ENCODE assay signal across 1 cellular context in the genomic region with DNA sequence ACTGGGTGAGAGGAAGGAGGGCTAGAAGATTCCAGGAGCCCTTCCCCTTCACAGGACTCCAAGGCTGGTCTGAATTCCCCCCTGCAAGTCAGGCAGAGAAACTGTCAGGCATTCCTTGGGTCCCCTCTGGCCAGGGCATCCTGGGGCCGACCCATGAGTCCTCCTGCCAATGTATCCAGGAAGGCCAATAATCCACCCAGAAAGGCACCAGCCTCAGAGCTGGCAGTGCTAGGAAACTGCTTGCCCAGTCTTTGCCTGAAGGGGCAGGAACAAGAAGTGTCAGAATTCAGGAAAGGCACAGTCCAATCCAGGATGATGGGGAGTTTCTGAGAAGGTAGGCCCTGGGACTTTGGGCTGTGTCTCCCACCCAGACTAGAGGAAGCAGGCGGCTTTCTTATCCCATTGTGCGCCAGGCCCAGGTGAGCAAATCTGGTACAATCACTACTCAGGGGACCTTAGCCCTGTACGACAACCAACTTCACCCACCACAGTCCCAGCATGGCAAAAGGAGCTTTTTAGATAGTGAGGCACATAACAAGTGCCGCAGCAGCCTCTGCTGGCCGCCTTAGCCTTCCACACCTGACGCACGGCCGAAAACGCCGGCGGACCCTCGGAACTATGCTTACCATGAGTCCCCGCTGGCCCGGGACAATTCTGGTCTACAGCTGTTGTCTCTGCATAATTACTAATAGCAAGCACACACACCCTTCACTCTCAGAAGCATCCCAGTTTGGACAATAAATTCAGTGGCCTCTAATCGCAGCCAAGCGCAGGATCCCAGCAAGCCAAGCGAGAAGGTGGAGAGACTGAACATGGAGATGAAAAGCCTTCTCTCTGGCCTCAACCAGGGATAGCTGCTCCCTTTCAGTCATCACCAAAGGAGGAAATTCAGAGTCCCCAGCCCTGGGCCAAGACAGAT.
TF ChIP-seq lines count a peak whose summit lies in the region.

No MANE protein-coding gene starts in this region.

TF ChIP-seq in WTC11, 78 proteins besides CTCF, POLR2A, EP300 and RAD21 (continued from another document):
- 0 out of 2 replicates have a peak, but pooled peaks have one; percentile 3 for TF ChIP-seq NFYB (CRISPR knock-in tag; conservative IDR thresholded peaks at IDR 0.05; ENCODE audit: low read depth)
- TF ChIP-seq, protein P1, sequence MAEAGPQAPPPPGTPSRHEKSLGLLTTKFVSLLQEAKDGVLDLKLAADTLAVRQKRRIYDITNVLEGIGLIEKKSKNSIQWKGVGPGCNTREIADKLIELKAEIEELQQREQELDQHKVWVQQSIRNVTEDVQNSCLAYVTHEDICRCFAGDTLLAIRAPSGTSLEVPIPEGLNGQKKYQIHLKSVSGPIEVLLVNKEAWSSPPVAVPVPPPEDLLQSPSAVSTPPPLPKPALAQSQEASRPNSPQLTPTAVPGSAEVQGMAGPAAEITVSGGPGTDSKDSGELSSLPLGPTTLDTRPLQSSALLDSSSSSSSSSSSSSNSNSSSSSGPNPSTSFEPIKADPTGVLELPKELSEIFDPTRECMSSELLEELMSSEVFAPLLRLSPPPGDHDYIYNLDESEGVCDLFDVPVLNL (CRISPR knock-in tag; IDR thresholded peaks at IDR 0.05; ENCODE audit: borderline replicate concordance, low read depth): no peak
- TF ChIP-seq, protein P2, sequence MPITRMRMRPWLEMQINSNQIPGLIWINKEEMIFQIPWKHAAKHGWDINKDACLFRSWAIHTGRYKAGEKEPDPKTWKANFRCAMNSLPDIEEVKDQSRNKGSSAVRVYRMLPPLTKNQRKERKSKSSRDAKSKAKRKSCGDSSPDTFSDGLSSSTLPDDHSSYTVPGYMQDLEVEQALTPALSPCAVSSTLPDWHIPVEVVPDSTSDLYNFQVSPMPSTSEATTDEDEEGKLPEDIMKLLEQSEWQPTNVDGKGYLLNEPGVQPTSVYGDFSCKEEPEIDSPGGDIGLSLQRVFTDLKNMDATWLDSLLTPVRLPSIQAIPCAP (CRISPR knock-in tag; IDR thresholded peaks at IDR 0.05): no peak
- TF ChIP-seq ZBTB21 (CRISPR knock-in tag; IDR thresholded peaks at IDR 0.05; ENCODE audit: borderline replicate concordance): no peak
- TF ChIP-seq ETV6 (CRISPR knock-in tag; IDR thresholded peaks at IDR 0.05): no peak
- TF ChIP-seq, protein P3, sequence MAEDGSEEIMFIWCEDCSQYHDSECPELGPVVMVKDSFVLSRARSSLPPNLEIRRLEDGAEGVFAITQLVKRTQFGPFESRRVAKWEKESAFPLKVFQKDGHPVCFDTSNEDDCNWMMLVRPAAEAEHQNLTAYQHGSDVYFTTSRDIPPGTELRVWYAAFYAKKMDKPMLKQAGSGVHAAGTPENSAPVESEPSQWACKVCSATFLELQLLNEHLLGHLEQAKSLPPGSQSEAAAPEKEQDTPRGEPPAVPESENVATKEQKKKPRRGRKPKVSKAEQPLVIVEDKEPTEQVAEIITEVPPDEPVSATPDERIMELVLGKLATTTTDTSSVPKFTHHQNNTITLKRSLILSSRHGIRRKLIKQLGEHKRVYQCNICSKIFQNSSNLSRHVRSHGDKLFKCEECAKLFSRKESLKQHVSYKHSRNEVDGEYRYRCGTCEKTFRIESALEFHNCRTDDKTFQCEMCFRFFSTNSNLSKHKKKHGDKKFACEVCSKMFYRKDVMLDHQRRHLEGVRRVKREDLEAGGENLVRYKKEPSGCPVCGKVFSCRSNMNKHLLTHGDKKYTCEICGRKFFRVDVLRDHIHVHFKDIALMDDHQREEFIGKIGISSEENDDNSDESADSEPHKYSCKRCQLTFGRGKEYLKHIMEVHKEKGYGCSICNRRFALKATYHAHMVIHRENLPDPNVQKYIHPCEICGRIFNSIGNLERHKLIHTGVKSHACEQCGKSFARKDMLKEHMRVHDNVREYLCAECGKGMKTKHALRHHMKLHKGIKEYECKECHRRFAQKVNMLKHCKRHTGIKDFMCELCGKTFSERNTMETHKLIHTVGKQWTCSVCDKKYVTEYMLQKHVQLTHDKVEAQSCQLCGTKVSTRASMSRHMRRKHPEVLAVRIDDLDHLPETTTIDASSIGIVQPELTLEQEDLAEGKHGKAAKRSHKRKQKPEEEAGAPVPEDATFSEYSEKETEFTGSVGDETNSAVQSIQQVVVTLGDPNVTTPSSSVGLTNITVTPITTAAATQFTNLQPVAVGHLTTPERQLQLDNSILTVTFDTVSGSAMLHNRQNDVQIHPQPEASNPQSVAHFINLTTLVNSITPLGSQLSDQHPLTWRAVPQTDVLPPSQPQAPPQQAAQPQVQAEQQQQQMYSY (CRISPR knock-in tag; IDR thresholded peaks at IDR 0.05): no peak
- TF ChIP-seq ZNF671 (CRISPR knock-in tag; IDR thresholded peaks at IDR 0.05): no peak
